Comparison of ENCODE assay signal across 15 cellular contexts in the genomic region with DNA sequence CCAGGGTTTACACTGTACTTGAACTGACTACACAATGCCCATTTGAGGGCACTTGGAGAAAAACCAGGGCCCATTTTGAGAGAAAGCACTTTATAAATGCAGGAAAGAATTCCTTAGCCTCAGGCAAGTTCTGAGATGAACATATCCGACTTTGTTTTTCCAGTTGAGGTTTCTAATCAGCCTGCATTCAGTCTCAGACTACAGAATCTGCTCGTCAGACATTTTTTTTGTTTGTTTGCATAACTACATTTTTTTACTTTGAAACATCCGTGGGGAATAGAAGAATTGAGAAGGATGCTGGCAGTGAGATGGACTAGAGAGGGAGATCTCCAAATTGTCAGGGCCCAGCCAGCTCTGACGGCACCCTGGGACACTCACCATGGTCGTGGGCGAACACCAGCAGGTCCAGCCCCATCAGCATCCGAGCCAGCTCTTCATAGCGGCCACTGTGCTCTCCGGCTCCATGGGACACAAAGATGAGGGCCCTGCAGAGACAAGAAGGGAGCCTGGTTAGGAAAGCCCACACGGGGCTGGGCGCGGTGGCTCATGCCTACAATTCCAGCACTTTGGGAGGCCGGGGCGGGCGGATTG. TPM values are rescaled to one million over a fixed set of nuclear protein-coding genes. Genes with fewer than 3 reads are reported as not detected.
DNase-seq lines count a peak whose midpoint lies in the region; ATAC-seq, FAIRE-seq and TF ChIP-seq lines count a peak whose summit lies in the region.
"Had no signal": no experiment of that assay in that cellular context is flagged by ENCODE, and none has a peak within 500 bp of the region (broad histone marks: within the 10 kb centered on the region; RNA-seq: fewer than 3 reads in every experiment).

No MANE protein-coding gene starts in this region.

- ATAC-seq in body of pancreas (peak; percentile 54), GM18505 (IDR thresholded peaks at IDR 0.05; ENCODE audit: unreplicated experiment) (no peak)
- ATAC-seq: naive thymus-derived CD8-positive, alpha-beta T cell had no signal

- H3K4me3 ChIP-seq in body of pancreas = no peak overlapping the region
- no peak overlapping the region for H3K4me3 ChIP-seq in subcutaneous abdominal adipose tissue (ENCODE audit: low read depth in 1 of 5, low read length in 5 of 5)

- no peak for TF ChIP-seq CTCF in body of pancreas (IDR thresholded peaks at IDR 0.05)

- H3K36me3 ChIP-seq in body of pancreas (replicated peaks in 1 of 2; ENCODE audit: insufficient read depth in 1 of 2, low read depth in 2 of 2) (no peaks in the 10 kb centered on the region), subcutaneous abdominal adipose tissue (ENCODE audit: control insufficient read depth in 5 of 5, insufficient read depth in 5 of 5, low read length in 5 of 5) (peaks cover 9 to 43% (median 30%) of the 10 kb centered on the region in 5 donors)

- no peak overlapping the region for H3K9ac ChIP-seq in subcutaneous abdominal adipose tissue (ENCODE audit: low read length in 5 of 5)

- no peaks in the 10 kb centered on the region for H3K9me3 ChIP-seq in body of pancreas
- peaks cover 0 to 5% (median 3%) of the 10 kb centered on the region in 5 donors for H3K9me3 ChIP-seq in subcutaneous abdominal adipose tissue (ENCODE audit: control insufficient read depth in 5 of 5, low read length in 5 of 5)

- H3K4me1 ChIP-seq in body of pancreas (peaks cover 27% of the 10 kb centered on the region), subcutaneous abdominal adipose tissue (ENCODE audit: control insufficient read depth in 5 of 5, insufficient read depth in 5 of 5, low read length in 5 of 5) (peaks cover 28 to 96% (median 80%) of the 10 kb centered on the region in 5 donors)

- peak; percentile 9 for FAIRE-seq in GM12891 (lab: Jason Lieb, UNC)
- FAIRE-seq: H1 had no signal

- intact Hi-C loops in body of pancreas (cut with DNase I) = no loop called here

- H3K27ac ChIP-seq in body of pancreas (no peak overlapping the region), subcutaneous abdominal adipose tissue (ENCODE audit: low read depth, low read length) (peak overlapping the region; percentile 73)

- WGBS in body of pancreas, 2 donors = 76 to 78% methylated on average over 12 to 15 of the region's 15 CpGs

- TF ChIP-seq POLR2A in GM12891 (IDR thresholded peaks at IDR 0.05; ENCODE audit: low read depth, low read length) (no peak), body of pancreas (IDR thresholded peaks at IDR 0.05) (no peak), GM18505 (IDR thresholded peaks at IDR 0.05; ENCODE audit: borderline replicate concordance, extremely low read depth, insufficient read depth, insufficient read length) (no peak)

- H3K27me3 ChIP-seq in body of pancreas (no peaks in the 10 kb centered on the region), subcutaneous abdominal adipose tissue (ENCODE audit: control insufficient read depth in 5 of 5, insufficient read depth in 4 of 5, low read length in 5 of 5) (no peaks in the 10 kb centered on the region)

- DNase-seq in GM12891 (ENCODE audit: insufficient read length, low spot score) (no peak), body of pancreas (peak in 1 of 4 donors; percentile 27), hepatic stellate cell (ENCODE audit: low spot score) (peak; percentile 84), NCI-H2029 (lab: John Stamatoyannopoulos, UW) (no peak), SIG-M5 (lab: John Stamatoyannopoulos, UW) (no peak), 8988T (no peak)
- DNase-seq: central memory CD4-positive, alpha-beta T cell; NCI-H1105 treated with DMSO at 0.1 percent for 48 hours; NCI-H82; stimulated activated CD4-positive, alpha-beta T cell treated with anti-CD3 and anti-CD28 coated beads, Interleukin-1b, Interleukin-23, amount 100 ng/mL, for 48 hours; T-helper 9 cell had no signal

TF ChIP-seq in GM12891, 5 proteins besides CTCF, POLR2A, EP300 and RAD21:
- TF ChIP-seq PAX5 (IDR thresholded peaks at IDR 0.05; ENCODE audit: insufficient read depth, low read length, severe bottlenecking) (no peak), POU2F2 (IDR thresholded peaks at IDR 0.05; ENCODE audit: low read depth, low read length) (no peak), POLR2AphosphoS5 (IDR thresholded peaks at IDR 0.05; ENCODE audit: low read depth, low read length) (no peak), SPI1 (IDR thresholded peaks at IDR 0.05; ENCODE audit: low read depth, low read length) (no peak), TAF1 (IDR thresholded peaks at IDR 0.05; ENCODE audit: low read depth, low read length) (no peak)

RNA-seq across cellular contexts. Expression of gene MGLL, which starts 40.8 kb away (rescaled TPM):
- 49.8 TPM for polyA plus RNA-seq in GM12891 (2012; ENCODE audit: low read depth, missing spikeins)
- 10 to 100 TPM; 14.8 to 20.2 TPM for total RNA-seq in body of pancreas
